10 cellular contexts compared by ENCODE assay signal in genomic region chr12:8947737-8948136, GRCh38. TPM values are rescaled to one million over a fixed set of nuclear protein-coding genes. Genes with fewer than 3 reads are reported as not detected.
A peak's percentile ranks its signal among the peaks of the same experiment; 100 is the strongest.
DNase-seq lines count a peak whose midpoint lies in the region; ATAC-seq and TF ChIP-seq lines count a peak whose summit lies in the region.
"Had no signal": no experiment of that assay in that cellular context is flagged by ENCODE, and none has a peak within 500 bp of the region (broad histone marks: within the 10 kb centered on the region; RNA-seq: fewer than 3 reads in every experiment).

No MANE protein-coding gene starts in this region.

- no peaks in the 10 kb centered on the region for H3K27me3 ChIP-seq in Caco-2 (replicated peaks; ENCODE audit: control insufficient read depth, insufficient read depth, low read length)
- no peaks in the 10 kb centered on the region for H3K27me3 ChIP-seq in transverse colon
- H3K27me3 ChIP-seq: esophagus muscularis mucosa had no signal

- no peak for ATAC-seq in naive thymus-derived CD8-positive, alpha-beta T cell
- ATAC-seq: mucosa of descending colon had no signal

- H3K9me3 Mint-ChIP-seq in Caco-2 (ENCODE audit: unreplicated experiment): peaks cover 5% of the 10 kb centered on the region
- H3K9me3 Mint-ChIP-seq in activated T-helper 2 cell treated with anti-CD3 and anti-CD28 coated beads, Interferon-gamma antibody, Interleukin-2, Interleukin-4, amounts not matched to agents 10 μg/mL and 5 μg/mL and 100 μg/mL, durations not matched to agents 14 hours and 24 hours and 36 hours: peaks cover 3% of the 10 kb centered on the region
- peaks cover 0 to 3% (median under 1%) of the 10 kb centered on the region in 9 donors for H3K9me3 Mint-ChIP-seq in naive thymus-derived CD8-positive, alpha-beta T cell

- H3K9me3 ChIP-seq in Caco-2 (no peaks in the 10 kb centered on the region), transverse colon (no peaks in the 10 kb centered on the region)
- H3K9me3 ChIP-seq: esophagus muscularis mucosa, mucosa of descending colon had no signal

- H3K27ac Mint-ChIP-seq in Caco-2 (ENCODE audit: unreplicated experiment): no peak overlapping the region
- no peak overlapping the region for H3K27ac Mint-ChIP-seq in activated T-helper 2 cell treated with anti-CD3 and anti-CD28 coated beads, Interferon-gamma antibody, Interleukin-2, Interleukin-4, amounts not matched to agents 10 μg/mL and 5 μg/mL and 100 μg/mL, durations not matched to agents 14 hours and 24 hours and 36 hours
- H3K27ac Mint-ChIP-seq in naive thymus-derived CD8-positive, alpha-beta T cell: peak overlapping the region in 7 of 10 donors; percentile 50 to 96 (median 82)

- DNase-seq in Caco-2 (no peak), KBM-7 (peak; percentile 66), islet precursor cell (no peak), transverse colon (no peak), NCI-H1694 treated with DMSO at 0.1 percent for 48 hours (lab: John Stamatoyannopoulos, UW) (no peak)
- DNase-seq in activated T-helper 2 cell treated with anti-CD3 and anti-CD28 coated beads, Interferon-gamma antibody, Interleukin-2, Interleukin-4, amounts not matched to agents 10 μg/mL and 5 μg/mL and 100 μg/mL, durations not matched to agents 14 hours and 24 hours and 36 hours (ENCODE audit: low spot score): no peak
- no peak for DNase-seq in naive thymus-derived CD8-positive, alpha-beta T cell
- DNase-seq in stimulated activated naive CD4-positive, alpha-beta T cell treated with Interleukin-2 at 50 U/mL for 16 hours (lab: John Stamatoyannopoulos, UW): no peak
- DNase-seq: mucosa of descending colon had no signal

- peaks cover 9% of the 10 kb centered on the region for H3K4me1 Mint-ChIP-seq in Caco-2 (ENCODE audit: low read depth, unreplicated experiment)
- peaks cover 40% of the 10 kb centered on the region for H3K4me1 Mint-ChIP-seq in activated T-helper 2 cell treated with anti-CD3 and anti-CD28 coated beads, Interferon-gamma antibody, Interleukin-2, Interleukin-4, amounts not matched to agents 10 μg/mL and 5 μg/mL and 100 μg/mL, durations not matched to agents 14 hours and 24 hours and 36 hours (ENCODE audit: low read depth)
- peaks cover 32 to 57% (median 49%) of the 10 kb centered on the region in 4 donors for H3K4me1 Mint-ChIP-seq in naive thymus-derived CD8-positive, alpha-beta T cell

- BruUV-seq in Caco-2 (replicated peaks; lab: Mats Ljungman, UMichigan): no TSS peak

- intact Hi-C loops in Caco-2 (cut with micrococcal nuclease; ENCODE audit: unreplicated experiment): no loop called here
- intact Hi-C loops in activated T-helper 2 cell treated with anti-CD3 and anti-CD28 coated beads, Interferon-gamma antibody, Interleukin-2, Interleukin-4, amounts not matched to agents 10 μg/mL and 5 μg/mL and 100 μg/mL, durations not matched to agents 14 hours and 24 hours and 36 hours (cut with micrococcal nuclease): no loop called here
- intact Hi-C loops in transverse colon (cut with DNase I; ENCODE audit: low total_unique reads): no loop called here

- peaks cover 54% of the 10 kb centered on the region for H3K36me3 Mint-ChIP-seq in Caco-2 (ENCODE audit: insufficient read depth, unreplicated experiment)
- peaks cover 55% of the 10 kb centered on the region for H3K36me3 Mint-ChIP-seq in activated T-helper 2 cell treated with anti-CD3 and anti-CD28 coated beads, Interferon-gamma antibody, Interleukin-2, Interleukin-4, amounts not matched to agents 10 μg/mL and 5 μg/mL and 100 μg/mL, durations not matched to agents 14 hours and 24 hours and 36 hours (ENCODE audit: low read depth)
- peaks cover 0 to 46% (median 4%) of the 10 kb centered on the region in 3 donors for H3K36me3 Mint-ChIP-seq in naive thymus-derived CD8-positive, alpha-beta T cell

- no peak overlapping the region for H3K27ac ChIP-seq in transverse colon

- CTCF ChIA-PET in Caco-2 (lab: Charles Lee): no interaction called here

- no peaks in the 10 kb centered on the region for H3K27me3 Mint-ChIP-seq in Caco-2 (ENCODE audit: insufficient read depth, unreplicated experiment)
- no peaks in the 10 kb centered on the region for H3K27me3 Mint-ChIP-seq in activated T-helper 2 cell treated with anti-CD3 and anti-CD28 coated beads, Interferon-gamma antibody, Interleukin-2, Interleukin-4, amounts not matched to agents 10 μg/mL and 5 μg/mL and 100 μg/mL, durations not matched to agents 14 hours and 24 hours and 36 hours (ENCODE audit: low read depth)
- no peaks in the 10 kb centered on the region for H3K27me3 Mint-ChIP-seq in naive thymus-derived CD8-positive, alpha-beta T cell

- H3K4me3 ChIP-seq in Caco-2 (ENCODE audit: low read depth, low read length) (peak overlapping the region; percentile 69), transverse colon (no peak overlapping the region)
- H3K4me3 ChIP-seq: mucosa of descending colon had no signal

- POLR2A ChIA-PET in Caco-2 (lab: Charles Lee): no interaction called here
- POLR2A ChIA-PET in naive thymus-derived CD8-positive, alpha-beta T cell (lab: Charles Lee): interaction anchor here (0.7 to 4.9 kb wide), 3 partner anchors 32 to 234 kb away, joined by 3 to 47 read pairs (median 28); partner anchors contain the start of gene PHC1

- no peak overlapping the region for H3K4me3 Mint-ChIP-seq in Caco-2 (ENCODE audit: unreplicated experiment)
- H3K4me3 Mint-ChIP-seq in activated T-helper 2 cell treated with anti-CD3 and anti-CD28 coated beads, Interferon-gamma antibody, Interleukin-2, Interleukin-4, amounts not matched to agents 10 μg/mL and 5 μg/mL and 100 μg/mL, durations not matched to agents 14 hours and 24 hours and 36 hours (ENCODE audit: low read depth): peak overlapping the region; percentile 58
- H3K4me3 Mint-ChIP-seq in naive thymus-derived CD8-positive, alpha-beta T cell: peak overlapping the region in 8 of 10 donors; percentile 34 to 97 (median 52)

- TF ChIP-seq EP300 in transverse colon (IDR thresholded peaks at IDR 0.05; ENCODE audit: low read depth): no peak

- no peak for TF ChIP-seq CTCF in Caco-2 (IDR thresholded peaks at IDR 0.05; ENCODE audit: insufficient read depth in 1 of 2, low read depth in 1 of 2, low read length in 1 of 2, severe bottlenecking in 1 of 2, unreplicated experiment in 1 of 2)
- no peak for TF ChIP-seq CTCF in transverse colon (IDR thresholded peaks at IDR 0.05)

- in situ Hi-C loops in KBM-7 (cut with MboI; ENCODE audit: low pct_unique_long_range_greater_than_20kb, low sequenced_read_pairs): no loop called here
- in situ Hi-C loops in transverse colon (cut with MboI; ENCODE audit: low pct_ligation_motif_present in 1 of 4, low pct_unique_long_range_greater_than_20kb in 1 of 4, low sequenced_read_pairs in 3 of 4): no loop called here

- peaks cover 10% of the 10 kb centered on the region for H3K36me3 ChIP-seq in Caco-2 (ENCODE audit: control insufficient read depth, insufficient read depth, low read length)
- H3K36me3 ChIP-seq in transverse colon: peaks cover 0 to 23% (median 9%) of the 10 kb centered on the region in 4 donors

- peaks cover 6% of the 10 kb centered on the region for H3K4me1 ChIP-seq in Caco-2
- peaks cover 7 to 35% (median 16%) of the 10 kb centered on the region in 4 donors for H3K4me1 ChIP-seq in transverse colon

- no peak for TF ChIP-seq POLR2A in transverse colon (IDR thresholded peaks at IDR 0.05)

RNA-seq across cellular contexts. Expression of gene M6PR, which starts 1.7 kb away (rescaled TPM):
- total RNA-seq in Caco-2 (2022) (303 and 310 TPM in 2 replicates), transverse colon (10 to 100 TPM; 43.2 to 87.5 (median 67.2) TPM)
- total RNA-seq in activated T-helper 2 cell treated with anti-CD3 and anti-CD28 coated beads, Interferon-gamma antibody, Interleukin-2, Interleukin-4, amounts not matched to agents 10 μg/mL and 5 μg/mL and 100 μg/mL, durations not matched to agents 14 hours and 24 hours and 36 hours: 161 and 175 TPM in 2 replicates
- total RNA-seq in naive thymus-derived CD8-positive, alpha-beta T cell: 100 to 1,000 TPM; 173 to 175 TPM
- polyA plus RNA-seq in naive thymus-derived CD8-positive, alpha-beta T cell: 100 to 1,000 TPM; 228 to 260 (median 238) TPM

RNA-seq across cellular contexts. Expression of gene PHC1, which starts 33.4 kb away (rescaled TPM):
- total RNA-seq in Caco-2 (2022) (25.8 and 28.7 TPM in 2 replicates), transverse colon (10 to 100 TPM in 3 of 4 donors, 1 to 10 TPM in 1; 9.3 to 23.6 (median 15.3) TPM)
- 8.4 and 8.5 TPM in 2 replicates for total RNA-seq in activated T-helper 2 cell treated with anti-CD3 and anti-CD28 coated beads, Interferon-gamma antibody, Interleukin-2, Interleukin-4, amounts not matched to agents 10 μg/mL and 5 μg/mL and 100 μg/mL, durations not matched to agents 14 hours and 24 hours and 36 hours
- total RNA-seq in naive thymus-derived CD8-positive, alpha-beta T cell: 10 to 100 TPM; 36.3 to 39.2 TPM
- polyA plus RNA-seq in naive thymus-derived CD8-positive, alpha-beta T cell: 10 to 100 TPM; 12.3 to 20.3 (median 15.7) TPM

RNA-seq across cellular contexts. Expression of gene KLRG1, which starts 41.6 kb away (rescaled TPM):
- 1.2 and 3.0 TPM in 2 replicates for total RNA-seq in Caco-2 (2022)
- total RNA-seq in activated T-helper 2 cell treated with anti-CD3 and anti-CD28 coated beads, Interferon-gamma antibody, Interleukin-2, Interleukin-4, amounts not matched to agents 10 μg/mL and 5 μg/mL and 100 μg/mL, durations not matched to agents 14 hours and 24 hours and 36 hours: 0.85 and 1.2 TPM in 2 replicates
- total RNA-seq in naive thymus-derived CD8-positive, alpha-beta T cell: 1 to 10 TPM; 4.1 to 5.0 TPM
- polyA plus RNA-seq in naive thymus-derived CD8-positive, alpha-beta T cell: 100 to 1,000 TPM in 1 of 3 donors, 10 to 100 TPM in 2; 13.8 to 237 (median 14.7) TPM
- 1 to 10 TPM in 2 of 4 donors, not detected in 2; 1.4 to 2.5 TPM for total RNA-seq in transverse colon

Comparison
In these comparisons a context has a peak if more than half of its experiments do, and no peak if none do; other contexts are left out.
1. H3K27ac Mint-ChIP-seq: peak in naive thymus-derived CD8-positive, alpha-beta T cell (7 of 10); none in Caco-2 (single experiment) and activated T-helper 2 cell treated with anti-CD3 and anti-CD28 coated beads, Interferon-gamma antibody, Interleukin-2, Interleukin-4, amounts not matched to agents 10 μg/mL and 5 μg/mL and 100 μg/mL, durations not matched to agents 14 hours and 24 hours and 36 hours (single experiment).